Comparison of ENCODE assay signal across 17 cellular contexts in the genomic region with DNA sequence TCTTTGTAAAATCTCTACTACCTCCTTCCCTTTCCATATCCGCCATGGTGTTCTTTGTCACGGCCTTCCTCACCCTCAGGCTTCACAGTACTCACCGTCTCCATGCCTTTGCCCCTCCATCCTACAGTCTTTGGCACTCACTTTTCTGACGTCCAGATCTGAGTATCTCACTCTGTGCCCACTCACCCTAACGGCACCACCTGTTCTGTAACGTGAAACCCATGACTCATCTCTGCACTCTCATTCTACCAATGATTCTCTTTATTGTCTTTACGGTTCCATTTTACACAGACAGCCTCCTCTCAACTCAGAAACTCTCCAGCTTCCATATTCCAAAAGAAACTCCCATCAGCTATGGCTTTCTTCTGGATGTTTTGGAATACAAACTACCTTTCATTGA. TPM values are rescaled to one million over a fixed set of nuclear protein-coding genes. Genes with fewer than 3 reads are reported as not detected.
A peak's percentile ranks its signal among the peaks of the same experiment; 100 is the strongest.
DNase-seq lines count a peak whose midpoint lies in the region; ATAC-seq, FAIRE-seq and TF ChIP-seq lines count a peak whose summit lies in the region.
"Had no signal": no experiment of that assay in that cellular context is flagged by ENCODE, and none has a peak within 500 bp of the region (broad histone marks: within the 10 kb centered on the region; RNA-seq: fewer than 3 reads in every experiment).

No MANE protein-coding gene starts in this region.

- no peaks in the 10 kb centered on the region for H3K9me3 Mint-ChIP-seq in endothelial cell (ENCODE audit: unreplicated experiment)
- H3K9me3 Mint-ChIP-seq: dendritic cell treated with granulocyte-macrophage colony-stimulating factor and Interleukin-4, amounts not matched to agents 40 ng/mL and 50 ng/mL, for 4 days; stimulated activated naive B cell treated with anti-CD40 and anti-IgM and Interleukin-4, amounts not matched to agents 10 μg/mL and 1 μg/mL and 100 μg/mL, for 72 hours had no signal

- no peak overlapping the region for H3K27ac Mint-ChIP-seq in endothelial cell (ENCODE audit: unreplicated experiment)
- H3K27ac Mint-ChIP-seq: dendritic cell treated with granulocyte-macrophage colony-stimulating factor and Interleukin-4, amounts not matched to agents 40 ng/mL and 50 ng/mL, for 4 days; stimulated activated naive B cell treated with anti-CD40 and anti-IgM and Interleukin-4, amounts not matched to agents 10 μg/mL and 1 μg/mL and 100 μg/mL, for 72 hours had no signal

- no peaks in the 10 kb centered on the region for H3K36me3 Mint-ChIP-seq in endothelial cell (ENCODE audit: low read depth, unreplicated experiment)

- intact Hi-C loops in cardiac septum (cut with DNase I), result no loop called here

- no peak for TF ChIP-seq CTCF in endothelial cell (IDR thresholded peaks at IDR 0.05; ENCODE audit: unreplicated experiment)

- ATAC-seq in GM19351 (IDR thresholded peaks at IDR 0.05; ENCODE audit: unreplicated experiment), result peak; percentile 73
- ATAC-seq in HG02973 (IDR thresholded peaks at IDR 0.05; ENCODE audit: unreplicated experiment), result peak; percentile 91
- ATAC-seq: lower lobe of right lung, sciatic nerve had no signal

- H3K4me1 Mint-ChIP-seq in endothelial cell (ENCODE audit: unreplicated experiment), result no peaks in the 10 kb centered on the region

- TF ChIP-seq POLR2A in H54 (IDR thresholded peaks at IDR 0.05; ENCODE audit: low read depth, low read length), result no peak

- no peak overlapping the region for H3K4me3 Mint-ChIP-seq in endothelial cell (ENCODE audit: unreplicated experiment)
- H3K4me3 Mint-ChIP-seq: dendritic cell treated with granulocyte-macrophage colony-stimulating factor and Interleukin-4, amounts not matched to agents 40 ng/mL and 50 ng/mL, for 4 days; stimulated activated naive B cell treated with anti-CD40 and anti-IgM and Interleukin-4, amounts not matched to agents 10 μg/mL and 1 μg/mL and 100 μg/mL, for 72 hours had no signal

- peak; percentile 98 for DNase-seq in DMS53 (lab: John Stamatoyannopoulos, UW)
- DNase-seq in NCI-H510A (lab: John Stamatoyannopoulos, UW), result peak; percentile 74
- DNase-seq in endothelial cell (ENCODE audit: low spot score), result no peak
- no peak for DNase-seq in H54 (ENCODE audit: insufficient read length, low spot score)
- no peak for DNase-seq in cardiac septum (ENCODE audit: low spot score)
- no peak for DNase-seq in GM03348 (ENCODE audit: low spot score)
- DNase-seq: activated effector memory CD4-positive, alpha-beta T cell treated with anti-CD3 and anti-CD28 coated beads, Interleukin-2, amount 50 U/mL, for 16 hours; DMS79; lower lobe of right lung; stimulated activated CD4-positive, alpha-beta T cell treated with anti-CD3 and anti-CD28 coated beads, Interleukin-4, amount 100 ng/mL, for 24 hours; stimulated activated naive B cell treated with anti-CD40 and anti-IgM and Interleukin-4, amounts not matched to agents 10 μg/mL and 1 μg/mL and 100 μg/mL, for 72 hours had no signal

- FAIRE-seq in H54 (lab: Jason Lieb, UNC), result no peak
- FAIRE-seq: urothelium cell line had no signal

- no peaks in the 10 kb centered on the region for H3K27me3 Mint-ChIP-seq in endothelial cell (ENCODE audit: unreplicated experiment)
- H3K27me3 Mint-ChIP-seq: dendritic cell treated with granulocyte-macrophage colony-stimulating factor and Interleukin-4, amounts not matched to agents 40 ng/mL and 50 ng/mL, for 4 days had no signal

RNA-seq across cellular contexts. Expression of gene NETO1, which starts 56.7 kb away (rescaled TPM):
- 12.8 TPM for total RNA-seq in endothelial cell (ENCODE audit: unreplicated experiment)
- 0.83 TPM for total RNA-seq in cardiac septum
- total RNA-seq: lower lobe of right lung, SK-MEL-5 had no signal

Comparison
In these comparisons a context has a peak if more than half of its experiments do, and no peak if none do; other contexts are left out.
1. DNase-seq: peak in DMS53 (single experiment) and NCI-H510A (single experiment); none in endothelial cell (single experiment), H54 (single experiment), cardiac septum (single experiment) and GM03348 (single experiment).